ENCODE assay signal across 8 cellular contexts in the genomic region with DNA sequence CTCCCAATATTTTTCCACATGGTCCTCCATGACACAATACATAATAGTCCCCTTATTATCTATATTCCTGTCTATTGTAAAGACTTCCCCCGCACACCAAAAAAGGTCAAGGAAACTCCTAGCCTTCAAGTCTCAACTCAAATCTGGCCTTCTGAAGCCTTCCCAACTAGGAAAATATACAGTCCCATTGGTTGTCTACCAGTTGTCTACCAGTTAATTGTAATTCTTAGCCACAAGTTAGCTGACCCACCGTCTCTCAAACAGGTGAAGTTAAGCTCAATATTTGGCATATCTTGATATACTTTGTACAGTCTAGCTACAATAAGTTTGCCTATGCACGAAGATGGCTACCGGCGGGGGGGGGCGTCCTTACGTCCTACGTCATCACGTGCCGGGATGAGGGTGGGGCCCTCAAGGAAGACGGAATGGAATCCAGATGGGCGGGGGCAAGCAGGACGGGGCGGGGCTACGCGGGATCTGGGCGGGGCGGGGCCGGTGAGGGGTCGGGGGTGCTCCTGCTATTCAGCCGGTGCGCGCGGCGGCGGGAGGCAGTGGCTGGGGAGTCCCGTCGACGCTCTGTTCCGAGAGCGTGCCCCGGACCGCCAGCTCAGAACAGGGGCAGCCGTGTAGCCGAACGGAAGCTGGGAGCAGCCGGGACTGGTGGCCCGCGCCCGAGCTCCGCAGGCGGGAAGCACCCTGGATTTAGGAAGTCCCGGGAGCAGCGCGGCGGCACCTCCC. TPM values are rescaled to one million over a fixed set of nuclear protein-coding genes. Genes with fewer than 3 reads are reported as not detected.
DNase-seq lines count a peak whose midpoint lies in the region; ATAC-seq and TF ChIP-seq lines count a peak whose summit lies in the region.

AHR (plus strand) TSS at position 551 of the 738 bp plus-strand sequence. CDS start 613 bp downstream, outside the sequence.

- POLR2A ChIA-PET in T-cell (lab: Charles Lee): interaction anchor here (0.5 to 1.8 kb wide), 16 partner anchors 10 to 315 kb away, joined by 3 to 13 read pairs (median 4); no protein-coding TSS in a partner anchor

- peaks cover 27 to 30% (median 30%) of the 10 kb centered on the region in 3 donors for H3K4me1 Mint-ChIP-seq in T-cell

- DNase-seq in GM03348 (ENCODE audit: low spot score): peak; percentile 96
- DNase-seq in HCEC 1CT: peak; percentile 94
- DNase-seq in NB4 (ENCODE audit: low read depth): peak; percentile 97
- DNase-seq in T-cell: peak; percentile 72 to 90 (median 85)
- peak; percentile 91 to 97 (median 96) for DNase-seq in adrenal gland
- DNase-seq in heart right ventricle: peak; percentile 92 to 95
- DNase-seq in posterior vena cava (ENCODE audit: low spot score): peak; percentile 98
- peak; percentile 96 for DNase-seq in upper lobe of right lung

- H3K4me3 Mint-ChIP-seq in T-cell: peak within 1 kb of the TSS; percentile 88 to 97 (median 94)

- H3K27ac ChIP-seq in adrenal gland (peak within 1 kb of the TSS; percentile 35 to 95 (median 92)), heart right ventricle (peak within 1 kb of the TSS; percentile 82 to 97 (median 95)), upper lobe of right lung (peak within 1 kb of the TSS; percentile 98)

- peak within 1 kb of the TSS; percentile 85 to 89 for H3K27ac Mint-ChIP-seq in T-cell

- H3K9me3 ChIP-seq in adrenal gland (replicated peaks in 1 of 3) (no peaks in the 10 kb centered on the region), heart right ventricle (no peaks in the 10 kb centered on the region), upper lobe of right lung (no peaks in the 10 kb centered on the region)

- H3K4me1 ChIP-seq in adrenal gland (replicated peaks in 1 of 2) (peaks cover 5 to 31% of the 10 kb centered on the region in 2 donors), heart right ventricle (peaks cover 0 to 43% (median 35%) of the 10 kb centered on the region in 9 donors), upper lobe of right lung (peaks cover 13% of the 10 kb centered on the region)

- 3 to 68% (median 6%) methylated on average over 2 to 46 of the region's 46 CpGs for WGBS in adrenal gland, 4 donors
- 3 to 4% methylated on average over 46 of the region's 46 CpGs for WGBS in heart right ventricle, 2 donors

- H3K4me3 ChIP-seq in NB4 (ENCODE audit: low read depth, low read length): peak within 1 kb of the TSS; percentile 83
- peak within 1 kb of the TSS; percentile 72 to 99 (median 90) for H3K4me3 ChIP-seq in adrenal gland
- peak within 1 kb of the TSS; percentile 76 to 97 (median 90) for H3K4me3 ChIP-seq in heart right ventricle
- H3K4me3 ChIP-seq in upper lobe of right lung: peak within 1 kb of the TSS; percentile 97

- TF ChIP-seq CTCF in NB4 (IDR thresholded peaks at IDR 0.05; ENCODE audit: low read depth, low read length) (no peak), adrenal gland (IDR thresholded peaks at IDR 0.05) (peak in 1 of 6 experiments; percentile 6), heart right ventricle (IDR thresholded peaks at IDR 0.05) (no peak), upper lobe of right lung (IDR thresholded peaks at IDR 0.05) (no peak)

- intact Hi-C loops in adrenal gland (cut with DNase I): loop anchor here in 1 of 2 donors (5.0 to 10.0 kb wide), 2 partner anchors 116 to 313 kb away; no protein-coding TSS in a partner anchor
- intact Hi-C loops in heart right ventricle (cut with DNase I): loop anchor here in 4 of 10 donors (2.0 to 10.0 kb wide), 6 partner anchors 67 to 873 kb away; partner anchors contain the start of gene CRPPA (in 1 of the 4)
- intact Hi-C loops in posterior vena cava (cut with DNase I): no loop called here
- intact Hi-C loops in upper lobe of right lung (cut with DNase I): no loop called here

- H3K36me3 ChIP-seq in adrenal gland (replicated peaks in 1 of 2) (no peaks in the 10 kb centered on the region), heart right ventricle (no peaks in the 10 kb centered on the region), upper lobe of right lung (no peaks in the 10 kb centered on the region)

- no peaks in the 10 kb centered on the region for H3K27me3 Mint-ChIP-seq in T-cell

- CTCF ChIA-PET in T-cell (lab: Charles Lee): interaction anchor here in 1 of 2 donors (0.6 to 1.4 kb wide), 7 partner anchors 9 to 877 kb away, joined by 3 to 8 read pairs (median 4); partner anchors contain the start of gene CRPPA

- H3K9me3 Mint-ChIP-seq in T-cell: peaks cover 0 to 5% (median 0%) of the 10 kb centered on the region in 3 donors

- H3K27me3 ChIP-seq in adrenal gland (no peaks in the 10 kb centered on the region), heart right ventricle (no peaks in the 10 kb centered on the region), upper lobe of right lung (no peaks in the 10 kb centered on the region)

- ATAC-seq in T-cell (replicated peaks in 1 of 4): peak; percentile 72 to 79 (median 75)
- peak; percentile 96 to 98 (median 97) for ATAC-seq in heart right ventricle
- peak; percentile 97 for ATAC-seq in upper lobe of right lung

- H3K36me3 Mint-ChIP-seq in T-cell: no peaks in the 10 kb centered on the region

- TF ChIP-seq POLR2A in NB4 (IDR thresholded peaks at IDR 0.05; ENCODE audit: extremely low read depth, insufficient read length): peak; percentile 89
- peak; percentile 88 to 95 for TF ChIP-seq POLR2A in adrenal gland (IDR thresholded peaks at IDR 0.05)

RNA-seq across cellular contexts. Expression of gene AHR, which starts in this region (rescaled TPM):
- total RNA-seq in T-cell (10 to 100 TPM; 40.2 to 76.4 (median 52.5) TPM), adrenal gland (100 to 1,000 TPM in 5 of 8 donors, 10 to 100 TPM in 3; 32.3 to 161 (median 101) TPM), heart right ventricle (10 to 100 TPM; 20.8 to 52.8 (median 34.7) TPM), posterior vena cava (10 to 100 TPM; 63.3 to 73.9 TPM), upper lobe of right lung (118 TPM)
- polyA plus RNA-seq in adrenal gland (10 to 100 TPM in 2 of 3 donors, 1 to 10 TPM in 1; 7.8 to 17.2 (median 12.2) TPM), heart right ventricle (1 to 10 TPM; 5.3 to 8.3 TPM)

Comparison
In these comparisons a context has a peak if more than half of its experiments do, and no peak if none do; other contexts are left out.
1. Peak in every context shown above with its lines: DNase-seq, ATAC-seq, H3K4me3 ChIP-seq and H3K27ac ChIP-seq.